ENCODE assay signal across 13 cellular contexts in the genomic region with DNA sequence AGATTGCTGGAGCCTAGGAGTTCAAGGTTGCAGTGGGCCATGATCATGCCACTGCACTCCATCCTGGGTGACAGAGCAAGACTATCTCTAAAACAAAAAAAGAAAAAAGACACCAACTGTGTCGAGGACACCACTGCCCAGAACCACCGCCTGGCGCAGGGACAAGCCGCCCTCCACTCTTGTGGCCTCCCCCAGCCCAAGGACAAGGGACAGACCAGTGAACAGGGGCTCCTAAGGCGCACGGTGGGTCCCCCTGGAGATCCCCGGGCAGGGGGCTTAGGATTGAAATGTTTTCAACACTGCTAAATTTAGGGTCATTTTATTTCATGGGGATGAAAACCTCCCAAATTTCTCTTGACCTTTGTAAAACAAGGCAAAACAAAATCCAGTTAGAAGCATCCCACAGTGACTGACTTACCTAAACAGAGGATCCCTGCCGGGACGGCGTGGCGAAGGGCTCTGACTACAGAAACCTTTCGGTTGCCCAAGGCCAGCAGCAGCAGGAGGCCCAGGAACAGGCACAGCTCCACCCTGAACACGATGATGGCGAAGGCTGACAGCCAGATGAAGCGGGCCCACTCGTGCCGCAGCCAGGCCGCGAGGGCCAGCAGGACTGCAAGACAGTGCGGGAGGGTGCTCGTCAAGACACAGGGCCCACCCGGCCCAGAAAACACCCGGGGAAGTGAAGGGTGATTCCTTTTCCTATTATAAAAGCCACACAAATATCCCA. TPM values are rescaled to one million over a fixed set of nuclear protein-coding genes. Genes with fewer than 3 reads are reported as not detected.
DNase-seq lines count a peak whose midpoint lies in the region; ATAC-seq and TF ChIP-seq lines count a peak whose summit lies in the region.
"Had no signal": no experiment of that assay in that cellular context is flagged by ENCODE, and none has a peak within 500 bp of the region (broad histone marks: within the 10 kb centered on the region; RNA-seq: fewer than 3 reads in every experiment).

No MANE protein-coding gene starts in this region.

- H3K4me3 ChIP-seq in endodermal cell (ENCODE audit: low read length) = no peak overlapping the region
- H3K4me3 ChIP-seq in lower lobe of right lung = no peak overlapping the region
- no peak overlapping the region for H3K4me3 ChIP-seq in aorta (ENCODE audit: low read length in 2 of 2)
- no peak overlapping the region for H3K4me3 ChIP-seq in suprapubic skin

- no peak for TF ChIP-seq POLR2A in suprapubic skin (IDR thresholded peaks at IDR 0.05)

- H3K27ac Mint-ChIP-seq in T-helper 17 cell (peak overlapping the region; percentile 27), endodermal cell (no peak overlapping the region)
- H3K27ac Mint-ChIP-seq: HFFc6 had no signal

- H3K27me3 Mint-ChIP-seq in T-helper 17 cell = no peaks in the 10 kb centered on the region
- no peaks in the 10 kb centered on the region for H3K27me3 Mint-ChIP-seq in endodermal cell (ENCODE audit: insufficient read depth)

- TF ChIP-seq CTCF in endodermal cell (conservative IDR thresholded peaks at IDR 0.05) (no peak), lower lobe of right lung (IDR thresholded peaks at IDR 0.05) (no peak), suprapubic skin (IDR thresholded peaks at IDR 0.05) (no peak)

- no peaks in the 10 kb centered on the region for H3K27me3 ChIP-seq in endodermal cell (ENCODE audit: control insufficient read depth, insufficient read depth, low read length, poor library complexity, severe bottlenecking)
- no peaks in the 10 kb centered on the region for H3K27me3 ChIP-seq in lower lobe of right lung (ENCODE audit: low read depth)
- no peaks in the 10 kb centered on the region for H3K27me3 ChIP-seq in aorta (ENCODE audit: control insufficient read depth in 1 of 2, insufficient read depth in 2 of 2, low read length in 1 of 2)
- H3K27me3 ChIP-seq in suprapubic skin = no peaks in the 10 kb centered on the region

- H3K9me3 ChIP-seq in T-helper 17 cell (ENCODE audit: control insufficient read depth, low read length, poor library complexity, severe bottlenecking) (no peaks in the 10 kb centered on the region), endodermal cell (ENCODE audit: control insufficient read depth, low read length) (no peaks in the 10 kb centered on the region), lower lobe of right lung (no peaks in the 10 kb centered on the region), aorta (ENCODE audit: control insufficient read depth, low read length) (no peaks in the 10 kb centered on the region), suprapubic skin (no peaks in the 10 kb centered on the region)
- H3K9me3 ChIP-seq: Caco-2 had no signal

- no peak for ATAC-seq in T-helper 17 cell
- ATAC-seq in lower lobe of right lung = no peak
- ATAC-seq in aorta (ENCODE audit: low FRiP score) = no peak
- no peak for ATAC-seq in HG03039 (IDR thresholded peaks at IDR 0.05; ENCODE audit: unreplicated experiment)

- peaks cover 19% of the 10 kb centered on the region for H3K36me3 ChIP-seq in endodermal cell (ENCODE audit: control insufficient read depth, insufficient read depth, low read length)
- peaks cover 73% of the 10 kb centered on the region for H3K36me3 ChIP-seq in lower lobe of right lung
- H3K36me3 ChIP-seq in aorta (ENCODE audit: control insufficient read depth in 1 of 2, insufficient read depth in 2 of 2, low read length in 1 of 2) = peaks cover 0 to 18% of the 10 kb centered on the region in 2 donors
- H3K36me3 ChIP-seq in suprapubic skin = peaks cover 66% of the 10 kb centered on the region

- no peak overlapping the region for H3K4me3 Mint-ChIP-seq in T-helper 17 cell
- H3K4me3 Mint-ChIP-seq in endodermal cell = no peak overlapping the region
- H3K4me3 Mint-ChIP-seq: HFFc6 had no signal

- DNase-seq in T-helper 17 cell = no peak
- DNase-seq in endodermal cell = peak; percentile 35
- peak; percentile 44 for DNase-seq in lower lobe of right lung
- peak; percentile 37 to 74 for DNase-seq in aorta
- no peak for DNase-seq in suprapubic skin (ENCODE audit: low spot score in 2 of 2)
- DNase-seq: Caco-2; CD8-positive, alpha-beta memory T cell; DND-41; GDM1; HCEC 1CT; HFFc6; IMR-90 had no signal

- peaks cover 8% of the 10 kb centered on the region for H3K4me1 Mint-ChIP-seq in T-helper 17 cell
- no peaks in the 10 kb centered on the region for H3K4me1 Mint-ChIP-seq in endodermal cell

- 93 to 95% methylated on average over 19 to 23 of the region's 23 CpGs for WGBS in endodermal cell (ENCODE audit: insufficient coverage in 1 of 2, insufficient read length in 1 of 2), 2 experiments
- 90 to 93% methylated on average over 23 of the region's 23 CpGs for WGBS in aorta, 2 donors
- 93% methylated on average over 17 of the region's 23 CpGs for whole genome bisulfite sequencing in suprapubic skin

- no peaks in the 10 kb centered on the region for H3K9me3 Mint-ChIP-seq in endodermal cell
- H3K9me3 Mint-ChIP-seq: CD8-positive, alpha-beta memory T cell; HFFc6 had no signal

- intact Hi-C loops in lower lobe of right lung (cut with DNase I) (no loop called here), aorta (cut with DNase I) (no loop called here)

- no peak for TF ChIP-seq EP300 in suprapubic skin (IDR thresholded peaks at IDR 0.05)

- H3K4me1 ChIP-seq in endodermal cell (ENCODE audit: control insufficient read depth, insufficient read depth, low read length) (no peaks in the 10 kb centered on the region), lower lobe of right lung (no peaks in the 10 kb centered on the region), aorta (ENCODE audit: control insufficient read depth in 1 of 2, insufficient read depth in 2 of 2, low read length in 2 of 2) (no peaks in the 10 kb centered on the region), suprapubic skin (no peaks in the 10 kb centered on the region)
- H3K4me1 ChIP-seq: Caco-2 had no signal

- H3K27ac ChIP-seq in endodermal cell (ENCODE audit: low read depth, low read length) (no peak overlapping the region), lower lobe of right lung (no peak overlapping the region), aorta (ENCODE audit: low read depth in 1 of 2, low read length in 2 of 2) (no peak overlapping the region), suprapubic skin (no peak overlapping the region)

- H3K36me3 Mint-ChIP-seq in T-helper 17 cell (ENCODE audit: low read depth) (no peaks in the 10 kb centered on the region), endodermal cell (ENCODE audit: low read depth) (peaks cover 40% of the 10 kb centered on the region)

- no peak overlapping the region for H3K9ac ChIP-seq in endodermal cell (ENCODE audit: extremely low read depth, low read length, poor library complexity, severe bottlenecking)

RNA-seq across cellular contexts. Expression of a gene that starts 8.6 kb away (rescaled TPM):
- total RNA-seq in T-helper 17 cell (10 to 100 TPM; 13.7 to 15.4 TPM), endodermal cell (10 to 100 TPM; 19.7 to 26.2 TPM), lower lobe of right lung (25.9 TPM), aorta (10 to 100 TPM; 13.7 to 18.7 TPM), suprapubic skin (10 to 100 TPM; 13.2 to 23.8 (median 16.8) TPM)
- 16.2 TPM for polyA plus RNA-seq in endodermal cell (2013, experiment 1 of 2)
- 12.6 TPM for polyA plus RNA-seq in endodermal cell (2013, experiment 2 of 2)
- 10 to 100 TPM in 1 of 2 donors, 1 to 10 TPM in 1; 3.0 to 13.4 TPM for polyA plus RNA-seq in aorta

RNA-seq across cellular contexts. Expression of a gene that starts 8.8 kb away (rescaled TPM):
- 10 to 100 TPM; 28.1 to 36.7 TPM for total RNA-seq in T-helper 17 cell
- total RNA-seq in endodermal cell = 10 to 100 TPM; 39.8 to 62.9 TPM
- polyA plus RNA-seq in endodermal cell (2013, experiment 1 of 2) = 27.1 TPM
- 27.4 TPM for polyA plus RNA-seq in endodermal cell (2013, experiment 2 of 2)
- 42.7 TPM for total RNA-seq in lower lobe of right lung
- 10 to 100 TPM; 31.2 to 41.6 TPM for total RNA-seq in aorta
- 10 to 100 TPM; 12.6 to 43.5 TPM for polyA plus RNA-seq in aorta
- total RNA-seq in suprapubic skin = 10 to 100 TPM in 3 of 4 donors, 1 to 10 TPM in 1; 9.3 to 29.4 (median 21.5) TPM

RNA-seq across cellular contexts. Expression of a gene that starts 50.9 kb away (rescaled TPM):
- 100 to 1,000 TPM; 227 to 241 TPM for total RNA-seq in T-helper 17 cell
- total RNA-seq in endodermal cell = 10 to 100 TPM; 31.5 to 36.6 TPM
- 21.6 TPM for polyA plus RNA-seq in endodermal cell (2013, experiment 1 of 2)
- 19.6 TPM for polyA plus RNA-seq in endodermal cell (2013, experiment 2 of 2)
- 94.7 TPM for total RNA-seq in lower lobe of right lung
- total RNA-seq in aorta = 10 to 100 TPM; 41.4 to 74.9 TPM
- polyA plus RNA-seq in aorta = 10 to 100 TPM; 11.0 to 16.0 TPM
- 100 to 1,000 TPM; 103 to 202 (median 143) TPM for total RNA-seq in suprapubic skin

RNA-seq across cellular contexts. Expression of a gene that starts 56.0 kb away (rescaled TPM):
- total RNA-seq in T-helper 17 cell (10 to 100 TPM; 15.4 to 20.4 TPM), endodermal cell (10 to 100 TPM; 22.0 to 26.6 TPM), lower lobe of right lung (12.7 TPM), aorta (1 to 10 TPM; 8.6 to 9.7 TPM), suprapubic skin (10 to 100 TPM; 11.9 to 19.4 (median 18.2) TPM)
- 31.2 TPM for polyA plus RNA-seq in endodermal cell (2013, experiment 1 of 2)
- 29.0 TPM for polyA plus RNA-seq in endodermal cell (2013, experiment 2 of 2)
- polyA plus RNA-seq in aorta = 1 to 10 TPM; 1.3 to 1.9 TPM

Comparison
In these comparisons a context has a peak if more than half of its experiments do, and no peak if none do; other contexts are left out.
1. DNase-seq: peak in endodermal cell (single experiment), lower lobe of right lung (single experiment) and aorta (2 of 2); none in T-helper 17 cell (0 of 3) and suprapubic skin (0 of 2).